Comparison of ENCODE assay signal across 16 cellular contexts in genomic region chr10:107727762-107728317, GRCh38.
DNase-seq lines count a peak whose midpoint lies in the region; ATAC-seq, FAIRE-seq and TF ChIP-seq lines count a peak whose summit lies in the region.
"Had no signal": no experiment of that assay in that cellular context is flagged by ENCODE, and none has a peak within 500 bp of the region (broad histone marks: within the 10 kb centered on the region; RNA-seq: fewer than 3 reads in every experiment).

No MANE protein-coding gene starts in this region.

- intact Hi-C loops in left colon (cut with DNase I, micrococcal nuclease) (no loop called here), head of caudate nucleus (cut with DNase I) (no loop called here)

- ATAC-seq in left colon: peak; percentile 85
- ATAC-seq: naive thymus-derived CD8-positive, alpha-beta T cell; Right ventricle myocardium inferior had no signal

- peak; percentile 33 for FAIRE-seq in colon (lab: Jason Lieb, UNC)

- in situ Hi-C loops in Caki2 (cut with HindIII; ENCODE audit: low pct_unique_long_range_greater_than_20kb, low sequenced_read_pairs) (no loop called here), GM13977 (cut with MboI; ENCODE audit: low pct_unique_long_range_greater_than_20kb, low sequenced_read_pairs, unreplicated experiment) (no loop called here)

- TF ChIP-seq CTCF in GM13977 (IDR thresholded peaks at IDR 0.05; ENCODE audit: extremely low read depth, insufficient read depth, missing control alignments): no peak

- peak; percentile 12 for DNase-seq in Caki2 (ENCODE audit: low read depth)
- DNase-seq in NCI-H1105 treated with DMSO at 0.1 percent for 48 hours (lab: John Stamatoyannopoulos, UW): peak; percentile 23
- DNase-seq in left colon: no peak
- no peak for DNase-seq in GM13977 (ENCODE audit: low spot score)
- no peak for DNase-seq in activated CD4-positive, alpha-beta T cell treated with anti-CD3 and anti-CD28 coated beads, Interleukin-2, amount 50 U/mL, for 48 hours
- no peak for DNase-seq in head of caudate nucleus
- no peak for DNase-seq in germinal center (ENCODE audit: low spot score)
- DNase-seq: AML-193; kidney glomerular epithelial cell; naive thymus-derived CD8-positive, alpha-beta T cell; NCI-H82; retina; stimulated activated CD4-positive, alpha-beta T cell treated with anti-CD3 and anti-CD28 coated beads, Interleukin-4, amount 100 ng/mL, for 24 hours; upper lobe of left lung had no signal

Comparison
In these comparisons a context has a peak if more than half of its experiments do, and no peak if none do; other contexts are left out.
1. DNase-seq: peak in Caki2 (single experiment) and NCI-H1105 treated with DMSO at 0.1 percent for 48 hours (single experiment); none in left colon (0 of 2), GM13977 (single experiment), activated CD4-positive, alpha-beta T cell treated with anti-CD3 and anti-CD28 coated beads, Interleukin-2, amount 50 U/mL, for 48 hours (0 of 2), head of caudate nucleus (0 of 42) and germinal center (single experiment).